In the genomic region with DNA sequence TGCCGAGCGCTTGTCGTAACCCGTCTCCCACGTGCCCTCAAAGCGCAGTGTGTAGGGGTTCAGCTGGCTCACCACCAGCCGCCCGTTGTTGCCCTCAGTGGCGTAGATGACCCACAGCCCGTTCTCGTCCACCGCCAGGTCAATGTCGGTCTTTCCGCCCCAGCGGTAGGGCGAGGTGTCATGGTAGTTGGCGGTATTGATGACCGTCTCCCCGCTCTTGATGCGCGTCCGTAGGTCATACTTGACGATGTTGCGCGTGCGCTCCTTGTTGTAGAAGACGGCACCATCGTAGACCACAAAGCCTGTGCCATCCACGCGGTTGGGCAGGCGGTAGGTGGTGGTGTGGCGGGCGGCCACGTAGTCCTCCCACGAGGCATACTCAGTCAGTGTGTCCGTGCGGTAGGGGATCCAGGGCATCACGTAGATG, we compare ENCODE assay signal across 23 cellular contexts. TPM values are rescaled to one million over a fixed set of nuclear protein-coding genes. Genes with fewer than 3 reads are reported as not detected.
DNase-seq lines count a peak whose midpoint lies in the region; ATAC-seq, FAIRE-seq and TF ChIP-seq lines count a peak whose summit lies in the region.
"Had no signal": no experiment of that assay in that cellular context is flagged by ENCODE, and none has a peak within 500 bp of the region (broad histone marks: within the 10 kb centered on the region; RNA-seq: fewer than 3 reads in every experiment).

No MANE protein-coding gene starts in this region.

- no peak for DNase-seq in activated naive CD8-positive, alpha-beta T cell treated with anti-CD3 and anti-CD28 coated beads for 36 hours
- DNase-seq in activated naive CD8-positive, alpha-beta T cell treated with anti-CD3 and anti-CD28 coated beads, Interleukin-2, amount 50 U/mL, for 24 hours = no peak
- DNase-seq in IMR-90 (no peak), H1 (ENCODE audit: low read depth in 1 of 2, low spot score in 2 of 2) (no peak), sigmoid colon (peak; percentile 61), lower leg skin (ENCODE audit: low spot score in 2 of 2) (no peak), T-helper 1 cell (no peak), ovary (no peak)
- DNase-seq: 8988T; ACHN; BE2C; Caco-2; CD4-positive, alpha-beta T cell; DMS153; DMS79; GDM1; KBM-7 had no signal

- no peak overlapping the region for H3K4me3 Mint-ChIP-seq in activated naive CD8-positive, alpha-beta T cell treated with anti-CD3 and anti-CD28 coated beads for 36 hours
- H3K4me3 Mint-ChIP-seq in activated naive CD8-positive, alpha-beta T cell treated with anti-CD3 and anti-CD28 coated beads, Interleukin-2, amount 50 U/mL, for 24 hours = no peak overlapping the region
- H3K4me3 Mint-ChIP-seq: CD4-positive, alpha-beta T cell; GM23338 had no signal

- peaks cover 2% of the 10 kb centered on the region for H3K36me3 Mint-ChIP-seq in activated naive CD8-positive, alpha-beta T cell treated with anti-CD3 and anti-CD28 coated beads for 36 hours
- H3K36me3 Mint-ChIP-seq in activated naive CD8-positive, alpha-beta T cell treated with anti-CD3 and anti-CD28 coated beads, Interleukin-2, amount 50 U/mL, for 24 hours (ENCODE audit: low read depth) = peaks cover 1% of the 10 kb centered on the region

- no peak for FAIRE-seq in H1 (lab: Jason Lieb, UNC)
- FAIRE-seq: GM12892, GM18507 had no signal

- H3K4me3 ChIP-seq in IMR-90 (ENCODE audit: insufficient read depth, low read depth, low read length) = no peak overlapping the region
- no peak overlapping the region for H3K4me3 ChIP-seq in H1 (ENCODE audit: extremely low read depth in 1 of 4, insufficient read depth in 2 of 4, low read depth in 3 of 4, low read length in 4 of 4)
- no peak overlapping the region for H3K4me3 ChIP-seq in sigmoid colon
- no peak overlapping the region for H3K4me3 ChIP-seq in lower leg skin (ENCODE audit: low read depth, poor library complexity, severe bottlenecking)
- H3K4me3 ChIP-seq in ovary = no peak overlapping the region
- H3K4me3 ChIP-seq: GM23338, HAP-1 had no signal

- H2AFZ ChIP-seq in IMR-90 (replicated peaks; ENCODE audit: low read length, poor library complexity) (peak overlapping the region; percentile 63), H1 (ENCODE audit: low read length) (no peak overlapping the region)
- H2AFZ ChIP-seq: GM23338 had no signal

- POLR2A ChIA-PET in IMR-90 (lab: Charles Lee; ENCODE audit: unreplicated experiment) (no interaction called here), H1 (lab: Charles Lee; ENCODE audit: partially characterized antibody) (interaction anchor here (0.6 to 1.3 kb wide), 3 partner anchors 13 to 185 kb away, joined by 3 read pairs; no protein-coding TSS in a partner anchor)

- no peak overlapping the region for H4K5ac ChIP-seq in IMR-90 (ENCODE audit: low read depth, low read length)
- no peak overlapping the region for H4K5ac ChIP-seq in H1 (ENCODE audit: insufficient read length, low read depth, low read length)

- peak overlapping the region; percentile 51 for H3K27ac Mint-ChIP-seq in activated naive CD8-positive, alpha-beta T cell treated with anti-CD3 and anti-CD28 coated beads for 36 hours
- no peak overlapping the region for H3K27ac Mint-ChIP-seq in activated naive CD8-positive, alpha-beta T cell treated with anti-CD3 and anti-CD28 coated beads, Interleukin-2, amount 50 U/mL, for 24 hours
- H3K27ac Mint-ChIP-seq: CD4-positive, alpha-beta T cell; GM23338 had no signal

- H2BK120ac ChIP-seq in IMR-90 (ENCODE audit: low read depth, low read length) (no peak overlapping the region), H1 (replicated peaks; ENCODE audit: low read depth, low read length) (no peak overlapping the region)

- no peak overlapping the region for H3K56ac ChIP-seq in IMR-90 (ENCODE audit: extremely low read depth, insufficient read depth, low read length)
- H3K56ac ChIP-seq in H1 (replicated peaks; ENCODE audit: insufficient read length, low read depth, low read length) = no peak overlapping the region

- H2BK5ac ChIP-seq in IMR-90 (ENCODE audit: low read depth, low read length, poor library complexity, severe bottlenecking) (no peak overlapping the region), H1 (ENCODE audit: low read depth, low read length) (no peak overlapping the region; the same call in 1 of the 2 replicates)

- peaks cover 3% of the 10 kb centered on the region; the same call in 1 of the 2 replicates for H3K27me3 ChIP-seq in IMR-90 (ENCODE audit: control insufficient read depth, insufficient read depth, low read length)
- no peaks in the 10 kb centered on the region for H3K27me3 ChIP-seq in H1 (replicated peaks in 1 of 4; ENCODE audit: control insufficient read depth in 3 of 4, extremely low read depth in 1 of 4, insufficient read depth in 3 of 4, low read length in 3 of 4)
- H3K27me3 ChIP-seq in sigmoid colon = no peaks in the 10 kb centered on the region
- H3K27me3 ChIP-seq in ovary = no peaks in the 10 kb centered on the region
- H3K27me3 ChIP-seq: BE2C had no signal

- no peak for TF ChIP-seq EP300 in H1 (IDR thresholded peaks at IDR 0.05; ENCODE audit: borderline replicate concordance in 1 of 2, low read depth in 2 of 2, low read length in 2 of 2)
- TF ChIP-seq EP300 in sigmoid colon (IDR thresholded peaks at IDR 0.05) = no peak
- no peak for TF ChIP-seq EP300 in ovary (IDR thresholded peaks at IDR 0.05)

- H3K36me3 ChIP-seq in IMR-90 (ENCODE audit: control insufficient read depth, insufficient read depth, low read length) (peaks cover 2% of the 10 kb centered on the region; the same call in 1 of the 2 replicates), H1 (ENCODE audit: control insufficient read depth in 2 of 4, insufficient read depth in 4 of 4, low read length in 3 of 4) (peaks cover 12 to 46% (median 32%) of the 10 kb centered on the region in 4 experiments), sigmoid colon (peaks cover 2 to 40% (median 12%) of the 10 kb centered on the region in 4 donors), ovary (no peaks in the 10 kb centered on the region)

- H3K9me1 ChIP-seq in IMR-90 (ENCODE audit: insufficient read depth, low read length) = no peaks in the 10 kb centered on the region

- no peak overlapping the region for H3K9ac ChIP-seq in IMR-90 (ENCODE audit: low read depth, low read length)
- no peak overlapping the region for H3K9ac ChIP-seq in H1 (replicated peaks in 1 of 4; ENCODE audit: extremely low read depth in 1 of 4, low read depth in 3 of 4, low read length in 3 of 4)

- TF ChIP-seq POLR2A in IMR-90 (IDR thresholded peaks at IDR 0.05; ENCODE audit: low read depth, low read length) = no peak
- no peak for TF ChIP-seq POLR2A in H1 (IDR thresholded peaks at IDR 0.05; ENCODE audit: control extremely low read depth in 1 of 2, low read depth in 2 of 2, low read length in 2 of 2)
- TF ChIP-seq POLR2A in sigmoid colon (IDR thresholded peaks at IDR 0.05) = no peak
- TF ChIP-seq POLR2A in lower leg skin (IDR thresholded peaks at IDR 0.05) = no peak
- TF ChIP-seq POLR2A in ovary (IDR thresholded peaks at IDR 0.05) = no peak

- H2BK20ac ChIP-seq in IMR-90 (ENCODE audit: low read depth, low read length) (no peak overlapping the region), H1 (ENCODE audit: low read length) (no peak overlapping the region)

- no peaks in the 10 kb centered on the region for H3K9me3 Mint-ChIP-seq in activated naive CD8-positive, alpha-beta T cell treated with anti-CD3 and anti-CD28 coated beads for 36 hours
- no peaks in the 10 kb centered on the region for H3K9me3 Mint-ChIP-seq in activated naive CD8-positive, alpha-beta T cell treated with anti-CD3 and anti-CD28 coated beads, Interleukin-2, amount 50 U/mL, for 24 hours
- H3K9me3 Mint-ChIP-seq: CD4-positive, alpha-beta T cell; GM23338 had no signal

- TF ChIP-seq RAD21 in IMR-90 (IDR thresholded peaks at IDR 0.05; ENCODE audit: low read length) (no peak), H1 (IDR thresholded peaks at IDR 0.05 in 1 of 2, conservative IDR thresholded peaks at IDR 0.05 in 1 of 2; ENCODE audit: low read depth in 2 of 2, low read length in 2 of 2) (no peak)

- H4K8ac ChIP-seq in IMR-90 (ENCODE audit: low read depth in 2 of 2, low read length in 2 of 2) (no peak overlapping the region), H1 (ENCODE audit: extremely low read depth, insufficient read depth, low read length) (0 out of 2 replicates have a peak overlapping the region, but pooled peaks have one; percentile 62)

- BruUV-seq in IMR-90 (replicated peaks; lab: Mats Ljungman, UMichigan) = no TSS peak

- no peak overlapping the region for H2BK12ac ChIP-seq in H1 (ENCODE audit: low read depth, low read length)

- no peak overlapping the region for H3K27ac ChIP-seq in IMR-90 (ENCODE audit: insufficient read depth, low read length)
- H3K27ac ChIP-seq in H1 (ENCODE audit: low read depth, low read length) = no peak overlapping the region
- no peak overlapping the region for H3K27ac ChIP-seq in sigmoid colon
- H3K27ac ChIP-seq in ovary = no peak overlapping the region
- H3K27ac ChIP-seq: C4-2B, HL-60 had no signal

- no peak overlapping the region for H3K4ac ChIP-seq in IMR-90 (ENCODE audit: low read depth, low read length)
- H3K4ac ChIP-seq in H1 (replicated peaks; ENCODE audit: insufficient read length, low read depth, low read length) = no peak overlapping the region

- no peaks in the 10 kb centered on the region for H3K27me3 Mint-ChIP-seq in activated naive CD8-positive, alpha-beta T cell treated with anti-CD3 and anti-CD28 coated beads for 36 hours
- no peaks in the 10 kb centered on the region for H3K27me3 Mint-ChIP-seq in activated naive CD8-positive, alpha-beta T cell treated with anti-CD3 and anti-CD28 coated beads, Interleukin-2, amount 50 U/mL, for 24 hours
- H3K27me3 Mint-ChIP-seq: CD4-positive, alpha-beta T cell had no signal

- in situ Hi-C loops in IMR-90 (cut with MboI; ENCODE audit: low sequenced_read_pairs) = no loop called here

- intact Hi-C loops in IMR-90 (cut with micrococcal nuclease) (no loop called here), sigmoid colon (cut with DNase I) (no loop called here), lower leg skin (cut with DNase I; ENCODE audit: low total_unique reads) (no loop called here), ovary (cut with DNase I) (no loop called here)

- H3K4me2 ChIP-seq in IMR-90 (ENCODE audit: low read depth, low read length) = no peak overlapping the region
- no peak overlapping the region for H3K4me2 ChIP-seq in H1 (ENCODE audit: insufficient read depth in 1 of 2, low read depth in 2 of 2, low read length in 2 of 2)
- H3K4me2 ChIP-seq: GM23338 had no signal

- H3K79me1 ChIP-seq in IMR-90 (ENCODE audit: low read depth in 1 of 2, low read length in 2 of 2) (no peaks in the 10 kb centered on the region), H1 (ENCODE audit: low read depth, low read length) (no peaks in the 10 kb centered on the region; the same call in 1 of the 2 replicates)

- no peak for ATAC-seq in activated naive CD8-positive, alpha-beta T cell treated with anti-CD3 and anti-CD28 coated beads, Interleukin-2, amount 50 U/mL, for 24 hours
- no peak for ATAC-seq in IMR-90 (ENCODE audit: low read depth)
- ATAC-seq: GM23338 had no signal

- TF ChIP-seq CTCF in IMR-90 (conservative IDR thresholded peaks at IDR 0.05; ENCODE audit: low read depth, low read length) (no peak), H1 (IDR thresholded peaks at IDR 0.05; ENCODE audit: control extremely low read depth in 1 of 3, insufficient read depth in 1 of 3, low read depth in 1 of 3, low read length in 3 of 3) (no peak), sigmoid colon (IDR thresholded peaks at IDR 0.05) (no peak), lower leg skin (IDR thresholded peaks at IDR 0.05) (no peak), ovary (IDR thresholded peaks at IDR 0.05) (no peak)

- no peaks in the 10 kb centered on the region for H4K20me1 ChIP-seq in IMR-90 (ENCODE audit: insufficient read depth, low read length)
- peaks cover 7 to 12% of the 10 kb centered on the region in 2 experiments for H4K20me1 ChIP-seq in H1 (replicated peaks in 1 of 2; ENCODE audit: control insufficient read depth in 1 of 2, insufficient read depth in 2 of 2, low read length in 2 of 2)

- dilution Hi-C loops in IMR-90 (cut with HindIII; ENCODE audit: low sequenced_read_pairs, unreplicated experiment) = no loop called here

- no peaks in the 10 kb centered on the region for H3K23me2 ChIP-seq in H1 (ENCODE audit: low read depth, low read length)

- H3K79me2 ChIP-seq in H1 (ENCODE audit: control insufficient read depth in 1 of 2, insufficient read depth in 2 of 2, low read length in 2 of 2) = no peaks in the 10 kb centered on the region

- no peak overlapping the region for H3K14ac ChIP-seq in IMR-90 (replicated peaks; ENCODE audit: low read depth, low read length)
- no peak overlapping the region for H3K14ac ChIP-seq in H1 (ENCODE audit: insufficient read length)

- CTCF ChIA-PET in IMR-90 (lab: Yijun Ruan, JAX) = no interaction called here
- CTCF ChIA-PET in H1 (lab: Charles Lee; ENCODE audit: partially characterized antibody) = interaction anchor here (1.8 kb wide), 1 partner anchor 15 kb away, joined by 5 read pairs; no protein-coding TSS in a partner anchor

- H3K9me3 ChIP-seq in IMR-90 (ENCODE audit: control insufficient read depth, insufficient read depth, low read length) = no peaks in the 10 kb centered on the region
- H3K9me3 ChIP-seq in H1 (ENCODE audit: insufficient read depth in 2 of 2, low read depth in 1 of 2, low read length in 1 of 2) = no peaks in the 10 kb centered on the region
- no peaks in the 10 kb centered on the region for H3K9me3 ChIP-seq in sigmoid colon
- H3K9me3 ChIP-seq in ovary = no peaks in the 10 kb centered on the region
- H3K9me3 ChIP-seq: BE2C, Caco-2, HAP-1 had no signal

- H3K4me1 Mint-ChIP-seq in activated naive CD8-positive, alpha-beta T cell treated with anti-CD3 and anti-CD28 coated beads for 36 hours = peaks cover 13% of the 10 kb centered on the region
- peaks cover 20% of the 10 kb centered on the region for H3K4me1 Mint-ChIP-seq in activated naive CD8-positive, alpha-beta T cell treated with anti-CD3 and anti-CD28 coated beads, Interleukin-2, amount 50 U/mL, for 24 hours

- H3K23ac ChIP-seq in IMR-90 (ENCODE audit: low read depth, low read length) (no peak overlapping the region), H1 (ENCODE audit: insufficient read length) (no peak overlapping the region)

- H2AK5ac ChIP-seq in IMR-90 (ENCODE audit: low read depth, low read length) (no peak overlapping the region), H1 (ENCODE audit: low read depth, low read length) (no peak overlapping the region)

- H4K91ac ChIP-seq in IMR-90 (ENCODE audit: insufficient read depth, low read depth, low read length) = no peak overlapping the region
- H4K91ac ChIP-seq in H1 (replicated peaks; ENCODE audit: insufficient read length, low read length) = no peak overlapping the region

- H2AK9ac ChIP-seq in IMR-90 (replicated peaks; ENCODE audit: low read depth, low read length, poor library complexity) = no peak overlapping the region

- H3K18ac ChIP-seq in IMR-90 (ENCODE audit: low read depth, low read length) (no peak overlapping the region), H1 (ENCODE audit: extremely low read depth, low read length) (no peak overlapping the region)

- H2BK15ac ChIP-seq in IMR-90 (ENCODE audit: low read depth, low read length) (no peak overlapping the region), H1 (ENCODE audit: low read length) (no peak overlapping the region)

- 98% methylated on average over 36 of the region's 38 CpGs; no CpG with 5 or more reads in 1 of the 2 experiments for WGBS in IMR-90 (ENCODE audit: extremely low coverage in 2 of 2, insufficient read length in 1 of 2), 2 experiments
- 96% methylated on average over 37 of the region's 38 CpGs; no CpG with 5 or more reads in 1 of the 2 experiments for WGBS in H1 (ENCODE audit: extremely low coverage in 1 of 2, insufficient coverage in 1 of 2, insufficient read length in 1 of 2, insufficient replicate concordance in 2 of 2, low coverage in 1 of 2, low lambda C conversion rate in 2 of 2, missing lambda C conversion rate in 1 of 2), 2 experiments
- 97% methylated on average over 38 of the region's 38 CpGs for WGBS in sigmoid colon, 2 donors
- 96 to 98% methylated on average over 38 of the region's 38 CpGs for whole genome bisulfite sequencing in lower leg skin, 2 donors
- WGBS in ovary, 3 donors = 95 to 97% (median 97%) methylated on average over 38 of the region's 38 CpGs

- H3K4me1 ChIP-seq in IMR-90 (ENCODE audit: control insufficient read depth, insufficient read depth, low read length) (no peaks in the 10 kb centered on the region; the same call in 1 of the 2 replicates), H1 (replicated peaks in 1 of 4; ENCODE audit: control insufficient read depth in 3 of 4, insufficient read depth in 4 of 4, low read length in 3 of 4) (peaks cover 0 to 5% (median 3%) of the 10 kb centered on the region in 4 experiments; a peak in 4 of 7 replicates), sigmoid colon (peaks cover 0 to 6% (median 0%) of the 10 kb centered on the region in 4 donors), ovary (ENCODE audit: insufficient read depth) (peaks cover 3% of the 10 kb centered on the region)
- H3K4me1 ChIP-seq: Caco-2, HAP-1 had no signal

RNA-seq across cellular contexts. Expression of a gene that starts 26.5 kb away (rescaled TPM):
- 10 to 100 TPM; 77.5 to 78.5 TPM for total RNA-seq in activated naive CD8-positive, alpha-beta T cell treated with anti-CD3 and anti-CD28 coated beads for 36 hours
- 10.4 and 13.1 TPM in 2 replicates for total RNA-seq in IMR-90 (2012; rRNA removed)
- 11.3 and 12.1 TPM in 2 replicates for polyA plus RNA-seq in IMR-90 (2012; rRNA removed)
- polyA plus RNA-seq in IMR-90 (2012; cell fraction: cytosol; rRNA removed) = 16.3 and 18.8 TPM in 2 replicates
- 3.4 and 7.9 TPM in 2 replicates for polyA plus RNA-seq in IMR-90 (2012; cell fraction: nucleus; rRNA removed; ENCODE audit: low replicate concordance)
- total RNA-seq in H1 (2021; fragmentation: NEBNext Ultra II Directional; extraction: Animal tissue kit (Norgen Biotek cat#: 25700)) = 32.1 and 32.6 TPM in 2 replicates
- 59.2 and 65.6 TPM in 2 replicates for polyA plus RNA-seq in H1 (2011; rRNA removed)
- 45.0 TPM for polyA plus RNA-seq in H1 (2011; cell fraction: cytosol; rRNA removed)
- polyA plus RNA-seq in H1 (2011; cell fraction: nucleus; rRNA removed) = 33.6 TPM
- 33.3 to 48.9 TPM (median 45.3 TPM) in 4 replicates for polyA plus RNA-seq in H1 (2012, experiment 1 of 2)
- polyA plus RNA-seq in H1 (2012, experiment 2 of 2) = 45.9 TPM
- 29.3 TPM for polyA plus RNA-seq in H1 (2013, experiment 1 of 2)
- 29.3 TPM for polyA plus RNA-seq in H1 (2013, experiment 2 of 2)
- polyA minus RNA-seq in H1 (2011; rRNA and poly(A)+ RNA removed) = 23.3 and 32.6 TPM in 2 replicates
- 35.4 TPM for polyA minus RNA-seq in H1 (2011; cell fraction: cytosol; rRNA and poly(A)+ RNA removed)
- 25.0 TPM for polyA minus RNA-seq in H1 (2011; cell fraction: nucleus; rRNA and poly(A)+ RNA removed)
- total RNA-seq in sigmoid colon = 1 to 10 TPM in 3 of 4 donors, not detected in 1; 1.1 to 2.0 (median 1.4) TPM
- polyA plus RNA-seq in sigmoid colon = 10 to 100 TPM in 2 of 3 donors, 1 to 10 TPM in 1; 3.6 to 26.9 (median 13.6) TPM
- 1 to 10 TPM in 3 of 4 donors, not detected in 1; 1.6 to 3.2 (median 2.3) TPM for total RNA-seq in lower leg skin
- total RNA-seq in ovary = 1 to 10 TPM in 4 of 7 donors, under 1 TPM in 3; 0.12 to 4.9 (median 1.0) TPM
- 1 to 10 TPM in 1 of 2 donors, under 1 TPM in 1; 0.99 to 1.6 TPM for polyA plus RNA-seq in ovary

RNA-seq across cellular contexts. Expression of a gene that starts 43.1 kb away (rescaled TPM):
- total RNA-seq in activated naive CD8-positive, alpha-beta T cell treated with anti-CD3 and anti-CD28 coated beads for 36 hours = 1 to 10 TPM; 8.5 to 9.5 TPM
- 0.72 and 1.4 TPM in 2 replicates for total RNA-seq in IMR-90 (2012; rRNA removed)
- polyA plus RNA-seq in IMR-90 (2012; rRNA removed) = 2.2 and 2.4 TPM in 2 replicates
- polyA plus RNA-seq in IMR-90 (2012; cell fraction: cytosol; rRNA removed) = 0.78 and 3.2 TPM in 2 replicates
- polyA plus RNA-seq in IMR-90 (2012; cell fraction: nucleus; rRNA removed; ENCODE audit: low replicate concordance) = 5.8 and 14.9 TPM in 2 replicates
- 112 and 119 TPM in 2 replicates for total RNA-seq in H1 (2021; fragmentation: NEBNext Ultra II Directional; extraction: Animal tissue kit (Norgen Biotek cat#: 25700))
- 95.6 and 158 TPM in 2 replicates for polyA plus RNA-seq in H1 (2011; rRNA removed)
- 70.7 TPM for polyA plus RNA-seq in H1 (2011; cell fraction: cytosol; rRNA removed)
- polyA plus RNA-seq in H1 (2011; cell fraction: nucleus; rRNA removed) = 342 TPM
- polyA plus RNA-seq in H1 (2012, experiment 1 of 2) = 42.7 to 97.4 TPM (median 91.9 TPM) in 4 replicates
- 55.8 TPM for polyA plus RNA-seq in H1 (2012, experiment 2 of 2)
- polyA plus RNA-seq in H1 (2013, experiment 1 of 2) = 81.7 TPM
- 76.2 TPM for polyA plus RNA-seq in H1 (2013, experiment 2 of 2)
- 102 and 137 TPM in 2 replicates for polyA minus RNA-seq in H1 (2011; rRNA and poly(A)+ RNA removed)
- polyA minus RNA-seq in H1 (2011; cell fraction: cytosol; rRNA and poly(A)+ RNA removed) = 97.0 TPM
- polyA minus RNA-seq in H1 (2011; cell fraction: nucleus; rRNA and poly(A)+ RNA removed) = 130 TPM
- 10 to 100 TPM; 11.1 to 37.5 (median 19.1) TPM for total RNA-seq in sigmoid colon
- polyA plus RNA-seq in sigmoid colon = 10 to 100 TPM in 1 of 3 donors, 1 to 10 TPM in 2; 3.0 to 28.8 (median 4.6) TPM
- total RNA-seq in lower leg skin = 10 to 100 TPM; 27.6 to 37.7 (median 29.8) TPM
- 10 to 100 TPM in 5 of 7 donors, 1 to 10 TPM in 2; 4.1 to 36.8 (median 22.5) TPM for total RNA-seq in ovary
- 1 to 10 TPM; 2.1 to 6.7 TPM for polyA plus RNA-seq in ovary

RNA-seq across cellular contexts. Expression of a gene that starts 45.3 kb away (rescaled TPM):
- total RNA-seq in activated naive CD8-positive, alpha-beta T cell treated with anti-CD3 and anti-CD28 coated beads for 36 hours = 10 to 100 TPM; 54.3 to 56.0 TPM
- 18.1 TPM in 2 replicates for total RNA-seq in IMR-90 (2012; rRNA removed)
- polyA plus RNA-seq in IMR-90 (2012; rRNA removed) = 67.1 and 94.5 TPM in 2 replicates
- polyA plus RNA-seq in IMR-90 (2012; cell fraction: cytosol; rRNA removed) = 79.9 and 102 TPM in 2 replicates
- polyA plus RNA-seq in IMR-90 (2012; cell fraction: nucleus; rRNA removed; ENCODE audit: low replicate concordance) = 44.8 and 64.7 TPM in 2 replicates
- 48.2 and 52.8 TPM in 2 replicates for total RNA-seq in H1 (2021; fragmentation: NEBNext Ultra II Directional; extraction: Animal tissue kit (Norgen Biotek cat#: 25700))
- 14.2 and 22.4 TPM in 2 replicates for polyA plus RNA-seq in H1 (2011; rRNA removed)
- 17.2 TPM for polyA plus RNA-seq in H1 (2011; cell fraction: cytosol; rRNA removed)
- 22.5 TPM for polyA plus RNA-seq in H1 (2011; cell fraction: nucleus; rRNA removed)
- 39.6 to 48.7 TPM (median 46.6 TPM) in 4 replicates for polyA plus RNA-seq in H1 (2012, experiment 1 of 2)
- 44.8 TPM for polyA plus RNA-seq in H1 (2012, experiment 2 of 2)
- polyA plus RNA-seq in H1 (2013, experiment 1 of 2) = 37.2 TPM
- polyA plus RNA-seq in H1 (2013, experiment 2 of 2) = 37.9 TPM
- 15.4 and 30.5 TPM in 2 replicates for polyA minus RNA-seq in H1 (2011; rRNA and poly(A)+ RNA removed)
- polyA minus RNA-seq in H1 (2011; cell fraction: cytosol; rRNA and poly(A)+ RNA removed) = 10.6 TPM
- 12.3 TPM for polyA minus RNA-seq in H1 (2011; cell fraction: nucleus; rRNA and poly(A)+ RNA removed)
- total RNA-seq in sigmoid colon = 10 to 100 TPM; 33.6 to 36.6 (median 35.2) TPM
- polyA plus RNA-seq in sigmoid colon = 10 to 100 TPM; 43.2 to 59.1 (median 51.3) TPM
- 10 to 100 TPM; 45.9 to 53.7 (median 49.2) TPM for total RNA-seq in lower leg skin
- 100 to 1,000 TPM in 5 of 7 donors, 10 to 100 TPM in 2; 33.3 to 280 (median 201) TPM for total RNA-seq in ovary
- polyA plus RNA-seq in ovary = 100 to 1,000 TPM; 104 to 207 TPM
